Comparison of ENCODE assay signal across 1 cellular context in the genomic region with DNA sequence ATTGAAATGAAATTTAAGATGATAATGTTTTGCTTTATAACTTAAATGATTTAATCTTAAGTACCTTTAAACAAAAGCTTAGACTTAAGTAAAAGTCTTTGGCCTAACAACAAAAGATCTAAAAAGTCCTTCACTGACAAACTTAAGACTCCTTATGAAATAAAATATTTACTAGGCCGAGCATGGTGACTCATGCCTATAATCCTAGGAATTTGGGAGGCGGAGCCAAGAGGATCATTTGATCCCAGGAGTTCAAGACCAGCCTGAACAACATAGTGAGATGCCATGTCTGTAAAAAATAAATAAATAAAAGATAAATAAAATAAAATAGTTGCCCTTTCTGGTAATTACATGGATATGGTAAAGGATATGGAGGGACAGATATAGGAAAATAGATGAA.
TF ChIP-seq lines count a peak whose summit lies in the region.

No MANE protein-coding gene starts in this region.

TF ChIP-seq in GM23338, 12 proteins besides CTCF, POLR2A, EP300 and RAD21 (continued from another document):
- TF ChIP-seq, protein P1, sequence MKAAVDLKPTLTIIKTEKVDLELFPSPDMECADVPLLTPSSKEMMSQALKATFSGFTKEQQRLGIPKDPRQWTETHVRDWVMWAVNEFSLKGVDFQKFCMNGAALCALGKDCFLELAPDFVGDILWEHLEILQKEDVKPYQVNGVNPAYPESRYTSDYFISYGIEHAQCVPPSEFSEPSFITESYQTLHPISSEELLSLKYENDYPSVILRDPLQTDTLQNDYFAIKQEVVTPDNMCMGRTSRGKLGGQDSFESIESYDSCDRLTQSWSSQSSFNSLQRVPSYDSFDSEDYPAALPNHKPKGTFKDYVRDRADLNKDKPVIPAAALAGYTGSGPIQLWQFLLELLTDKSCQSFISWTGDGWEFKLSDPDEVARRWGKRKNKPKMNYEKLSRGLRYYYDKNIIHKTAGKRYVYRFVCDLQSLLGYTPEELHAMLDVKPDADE (IDR thresholded peaks at IDR 0.05), result no peak
